26 cellular contexts compared by ENCODE assay signal in genomic region chr11:66006891-66007176, GRCh38. TPM values are rescaled to one million over a fixed set of nuclear protein-coding genes. Genes with fewer than 3 reads are reported as not detected.
DNase-seq lines count a peak whose midpoint lies in the region; ATAC-seq, FAIRE-seq and TF ChIP-seq lines count a peak whose summit lies in the region.
"Had no signal": no experiment of that assay in that cellular context is flagged by ENCODE, and none has a peak within 500 bp of the region (broad histone marks: within the 10 kb centered on the region; RNA-seq: fewer than 3 reads in every experiment).

No MANE protein-coding gene starts in this region.

- FAIRE-seq in K562 (lab: Jason Lieb, UNC) = no peak

- TF ChIP-seq CTCF in K562 (IDR thresholded peaks at IDR 0.05 in 2 of 3, conservative IDR thresholded peaks at IDR 0.05 in 1 of 3; ENCODE audit: insufficient read depth in 2 of 3, low read depth in 1 of 3, low read length in 3 of 3) (no peak), gastrocnemius medialis (IDR thresholded peaks at IDR 0.05 in 4 of 5, conservative IDR thresholded peaks at IDR 0.05 in 1 of 5) (no peak), heart left ventricle (IDR thresholded peaks at IDR 0.05) (no peak)

- H3K27ac ChIP-seq in KOPT-K1 (ENCODE audit: low read depth, low read length, poor library complexity, severe bottlenecking) (peak overlapping the region; percentile 58), K562 (ENCODE audit: extremely low read depth, low read depth, low read length) (no peak overlapping the region), gastrocnemius medialis (peak overlapping the region; percentile 5 to 97 (median 47)), heart left ventricle (no peak overlapping the region)
- H3K27ac ChIP-seq: GM23248, heart right ventricle had no signal

- ATAC-seq in K562 (no peak), gastrocnemius medialis (no peak), heart left ventricle (no peak), GM19467 (IDR thresholded peaks at IDR 0.05; ENCODE audit: unreplicated experiment) (no peak)
- ATAC-seq: activated CD4-positive, alpha-beta T cell treated with anti-CD3 and anti-CD28 coated beads for 36 hours; activated T-cell treated with anti-CD3 and anti-CD28 coated beads, Interleukin-2, amount 50 U/mL, for 4 hours; heart right ventricle had no signal

- peaks cover 23 to 32% of the 10 kb centered on the region in 2 experiments; a peak in 4 of 5 replicates for H3K4me1 ChIP-seq in K562 (replicated peaks in 1 of 2; ENCODE audit: control insufficient read depth in 2 of 2, insufficient read depth in 2 of 2, low read length in 2 of 2)
- peaks cover 15 to 34% of the 10 kb centered on the region in 2 donors for H3K4me1 ChIP-seq in gastrocnemius medialis
- peaks cover 0 to 19% (median 9%) of the 10 kb centered on the region in 12 donors for H3K4me1 ChIP-seq in heart left ventricle

- peak; percentile 5 for TF ChIP-seq POLR2A in GM19193 (IDR thresholded peaks at IDR 0.05; ENCODE audit: extremely low read depth, insufficient read depth, insufficient read length)
- 0 out of 2 replicates have a peak, but pooled peaks have one; percentile 27 for TF ChIP-seq POLR2A in K562 (conservative IDR thresholded peaks at IDR 0.05)
- no peak for TF ChIP-seq POLR2A in gastrocnemius medialis (IDR thresholded peaks at IDR 0.05)
- no peak for TF ChIP-seq POLR2A in heart left ventricle (IDR thresholded peaks at IDR 0.05)

- H3K4me3 ChIP-seq in K562 = no peak overlapping the region
- no peak overlapping the region for H3K4me3 ChIP-seq in gastrocnemius medialis
- no peak overlapping the region for H3K4me3 ChIP-seq in heart left ventricle
- H3K4me3 ChIP-seq: GM23248, heart right ventricle had no signal

- DNase-seq in K562 (ENCODE audit: extremely low read depth in 1 of 4, low spot score in 3 of 4) = no peak
- DNase-seq in gastrocnemius medialis = peak in 1 of 2 donors; percentile 51
- DNase-seq in heart left ventricle = no peak
- no peak for DNase-seq in NCI-H524 treated with DMSO at 0.1 percent for 48 hours (lab: John Stamatoyannopoulos, UW)
- DNase-seq: activated CD4-positive, alpha-beta T cell treated with anti-CD3 and anti-CD28 coated beads for 36 hours; activated naive CD4-positive, alpha-beta T cell; activated T-cell treated with anti-CD3 and anti-CD28 coated beads, Interleukin-2, amount 50 U/mL, for 4 hours; effector CD4-positive, alpha-beta T cell; GM23248; heart right ventricle; mesenchymal stem cell; NCI-H1092; NCI-H2029; NCI-H345; SHP77 treated with DMSO at 0.1 percent for 48 hours; stimulated activated CD4-positive, alpha-beta T cell treated with anti-CD3 and anti-CD28 coated beads, Interleukin-4, amount 100 ng/mL, for 4 hours; stimulated activated naive CD4-positive, alpha-beta T cell; T-helper 1 cell had no signal

- CTCF ChIA-PET in K562 (lab: Yijun Ruan, JAX; ENCODE audit: low intra/inter-chr PET ratio) = no interaction called here

- peak overlapping the region in 1 of 2 experiments; percentile 75; a peak in 2 of 4 replicates for H3K9ac ChIP-seq in K562 (ENCODE audit: insufficient read depth in 1 of 2, low read depth in 2 of 2, low read length in 2 of 2)
- H3K9ac ChIP-seq: GM23248 had no signal

- no peaks in the 10 kb centered on the region for H4K20me1 ChIP-seq in K562 (replicated peaks; ENCODE audit: control insufficient read depth, insufficient read depth, low read length)

- 58% methylated on average over 4 of the region's 4 CpGs for WGBS in K562 (ENCODE audit: insufficient coverage, low coverage, missing lambda C conversion rate)
- 78 to 81% (median 80%) methylated on average over 2 to 4 of the region's 4 CpGs for WGBS in heart left ventricle, 4 donors

- no peak overlapping the region for H2AFZ ChIP-seq in K562 (ENCODE audit: low read depth, low read length)
- H2AFZ ChIP-seq: GM23248 had no signal

- H3K9me3 ChIP-seq in KOPT-K1 (ENCODE audit: insufficient read depth, low read length, poor library complexity, severe bottlenecking) (no peaks in the 10 kb centered on the region), K562 (replicated peaks; ENCODE audit: control insufficient read depth, insufficient read depth, low read depth, low read length) (no peaks in the 10 kb centered on the region), gastrocnemius medialis (no peaks in the 10 kb centered on the region), heart left ventricle (no peaks in the 10 kb centered on the region)
- H3K9me3 ChIP-seq: heart right ventricle had no signal

- H3K9me1 ChIP-seq in K562 (ENCODE audit: control insufficient read depth, insufficient read depth, low read length) = no peaks in the 10 kb centered on the region

- intact Hi-C loops in K562 (cut with micrococcal nuclease) = no loop called here
- intact Hi-C loops in gastrocnemius medialis (cut with DNase I; ENCODE audit: low total_unique reads) = no loop called here
- intact Hi-C loops in heart left ventricle (cut with DNase I) = no loop called here

- H3K79me2 ChIP-seq in K562 (ENCODE audit: control insufficient read depth, insufficient read depth, low read length) = peaks cover 19% of the 10 kb centered on the region

- BruUV-seq in K562 (replicated peaks; lab: Mats Ljungman, UMichigan) = no TSS peak

- H3K36me3 ChIP-seq in KOPT-K1 (ENCODE audit: insufficient read depth, low read length) (peaks cover 36% of the 10 kb centered on the region), K562 (ENCODE audit: control insufficient read depth, insufficient read depth, low read length) (peaks cover 24% of the 10 kb centered on the region; the same call in 2 of the 3 replicates), gastrocnemius medialis (peaks cover 2 to 24% of the 10 kb centered on the region in 2 donors), heart left ventricle (peaks cover 0 to 27% (median 22%) of the 10 kb centered on the region in 9 donors)

- TF ChIP-seq RAD21 in K562 (CRISPR knock-in tag; conservative IDR thresholded peaks at IDR 0.05 in 1 of 2, IDR thresholded peaks at IDR 0.05 in 1 of 2) = no peak

- TF ChIP-seq EP300 in K562 (IDR thresholded peaks at IDR 0.05; ENCODE audit: low read length) = no peak

- POLR2A ChIA-PET in K562 (lab: Yijun Ruan, JAX) = interaction anchor here (0.6 to 3.3 kb wide), 8 partner anchors 8 to 149 kb away, joined by 3 to 13 read pairs (median 4); partner anchors contain the start of genes CATSPER1 and CFL1

- no peaks in the 10 kb centered on the region for H3K27me3 ChIP-seq in K562 (ENCODE audit: control insufficient read depth in 2 of 2, insufficient read depth in 2 of 2, low read length in 2 of 2)
- peaks cover 3 to 5% (median 4%) of the 10 kb centered on the region in 3 donors for H3K27me3 ChIP-seq in gastrocnemius medialis
- H3K27me3 ChIP-seq in heart left ventricle = peaks cover 0 to 11% (median 6%) of the 10 kb centered on the region in 9 donors

- in situ Hi-C loops in K562 (cut with MboI) (no loop called here), gastrocnemius medialis (cut with MboI; ENCODE audit: low sequenced_read_pairs in 4 of 4) (no loop called here)

- no peak overlapping the region for H3K4me2 ChIP-seq in K562 (ENCODE audit: insufficient read depth, low read length)

RNA-seq across cellular contexts. Expression of gene BANF1, which starts 4.5 kb away (rescaled TPM):
- total RNA-seq in K562 (2011; cell fraction: chromatin; rRNA removed; ENCODE audit: low replicate concordance) = 25.3 and 48.9 TPM in 2 replicates
- total RNA-seq in K562 (2011; cell fraction: nucleolus; rRNA removed) = 39.3 and 51.5 TPM in 2 replicates
- total RNA-seq in K562 (2011; cell fraction: nucleoplasm; rRNA removed) = 50.8 and 78.0 TPM in 2 replicates
- 108 and 137 TPM in 2 replicates for total RNA-seq in K562 (2014; rRNA removed)
- 123 and 126 TPM in 2 replicates for total RNA-seq in K562 (2014; rRNA removed; fragmentation: Illumina TruSeq; extraction: Trizol)
- total RNA-seq in K562 (2015; rRNA removed; fragmentation: Illumina TruSeq; extraction: Trizol) = 117 and 123 TPM in 2 replicates
- 285 and 295 TPM in 2 replicates for total RNA-seq in K562 (2021)
- 160 and 218 TPM in 2 replicates for polyA plus RNA-seq in K562 (2011; rRNA removed)
- polyA plus RNA-seq in K562 (2011; cell fraction: cytosol; rRNA removed) = 292 and 374 TPM in 2 replicates
- 107 and 151 TPM in 2 replicates for polyA plus RNA-seq in K562 (2011; cell fraction: nucleus; rRNA removed)
- 188 and 324 TPM in 2 replicates for polyA plus RNA-seq in K562 (2012)
- polyA plus RNA-seq in K562 (2014; fragmentation: Illumina TruSeq; extraction: Trizol) = 413 and 508 TPM in 2 replicates
- 100 to 1,000 TPM; 631 to 651 TPM for polyA plus RNA-seq in K562 (2014; fragmentation: Nextera tagmentation; extraction: Ambion mirVana)
- 226 and 263 TPM in 2 replicates for polyA plus RNA-seq in K562 (2014; rRNA removed)
- polyA minus RNA-seq in K562 (2011; rRNA and poly(A)+ RNA removed) = 92.4 and 96.0 TPM in 2 replicates
- 40.0 and 64.2 TPM in 2 replicates for polyA minus RNA-seq in K562 (2011; cell fraction: cytosol; rRNA and poly(A)+ RNA removed)
- 18.3 and 29.5 TPM in 2 replicates for polyA minus RNA-seq in K562 (2011; cell fraction: nucleus; rRNA and poly(A)+ RNA removed)
- total RNA-seq in gastrocnemius medialis = 100 to 1,000 TPM in 1 of 4 donors, 10 to 100 TPM in 3; 57.4 to 126 (median 72.1) TPM
- total RNA-seq in heart left ventricle = 100 to 1,000 TPM in 7 of 9 donors, 10 to 100 TPM in 2; 68.7 to 227 (median 187) TPM
- 100 to 1,000 TPM; 220 to 345 TPM for polyA plus RNA-seq in heart left ventricle

RNA-seq across cellular contexts. Expression of gene EIF1AD, which starts 4.9 kb away (rescaled TPM):
- 89.4 and 137 TPM in 2 replicates for total RNA-seq in K562 (2011; cell fraction: chromatin; rRNA removed; ENCODE audit: low replicate concordance)
- 61.6 and 76.4 TPM in 2 replicates for total RNA-seq in K562 (2011; cell fraction: nucleolus; rRNA removed)
- 76.9 and 106 TPM in 2 replicates for total RNA-seq in K562 (2011; cell fraction: nucleoplasm; rRNA removed)
- total RNA-seq in K562 (2014; rRNA removed) (58.7 and 63.5 TPM in 2 replicates), K562 (2014; rRNA removed; fragmentation: Illumina TruSeq; extraction: Trizol) (52.0 and 55.7 TPM in 2 replicates), K562 (2015; rRNA removed; fragmentation: Illumina TruSeq; extraction: Trizol) (54.6 and 57.2 TPM in 2 replicates), K562 (2021) (63.5 and 67.3 TPM in 2 replicates), gastrocnemius medialis (10 to 100 TPM; 29.3 to 39.8 (median 35.4) TPM), heart left ventricle (10 to 100 TPM; 13.0 to 25.2 (median 20.7) TPM)
- polyA plus RNA-seq in K562 (2011; rRNA removed) (58.7 TPM in 2 replicates), K562 (2014; fragmentation: Illumina TruSeq; extraction: Trizol) (66.5 and 68.6 TPM in 2 replicates), K562 (2014; fragmentation: Nextera tagmentation; extraction: Ambion mirVana) (10 to 100 TPM; 66.9 to 98.8 TPM), K562 (2014; rRNA removed) (50.1 and 50.9 TPM in 2 replicates), heart left ventricle (10 to 100 TPM; 12.9 to 44.0 TPM)
- 56.6 and 67.7 TPM in 2 replicates for polyA plus RNA-seq in K562 (2011; cell fraction: cytosol; rRNA removed)
- 46.7 and 60.3 TPM in 2 replicates for polyA plus RNA-seq in K562 (2011; cell fraction: nucleus; rRNA removed)
- 28.4 and 45.6 TPM in 2 replicates for polyA plus RNA-seq in K562 (2012)
- 99.4 and 103 TPM in 2 replicates for polyA minus RNA-seq in K562 (2011; rRNA and poly(A)+ RNA removed)
- 45.2 and 46.6 TPM in 2 replicates for polyA minus RNA-seq in K562 (2011; cell fraction: cytosol; rRNA and poly(A)+ RNA removed)
- 27.7 and 37.1 TPM in 2 replicates for polyA minus RNA-seq in K562 (2011; cell fraction: nucleus; rRNA and poly(A)+ RNA removed)

RNA-seq across cellular contexts. Expression of gene CST6, which starts 5.0 kb away (rescaled TPM):
- not detected in 2 replicates for total RNA-seq in K562 (2011; cell fraction: chromatin; rRNA removed; ENCODE audit: low replicate concordance)
- total RNA-seq in K562 (2011; cell fraction: nucleolus; rRNA removed) = not detected in 2 replicates
- not detected in 2 replicates for total RNA-seq in K562 (2011; cell fraction: nucleoplasm; rRNA removed)
- total RNA-seq in K562 (2014; rRNA removed) = not detected in 2 replicates
- total RNA-seq in K562 (2014; rRNA removed; fragmentation: Illumina TruSeq; extraction: Trizol) = not detected in 2 replicates
- not detected in 2 replicates for total RNA-seq in K562 (2015; rRNA removed; fragmentation: Illumina TruSeq; extraction: Trizol)
- not detected in 2 replicates for total RNA-seq in K562 (2021)
- polyA plus RNA-seq in K562 (2011; rRNA removed) = not detected in 2 replicates
- not detected in 2 replicates for polyA plus RNA-seq in K562 (2011; cell fraction: cytosol; rRNA removed)
- polyA plus RNA-seq in K562 (2011; cell fraction: nucleus; rRNA removed) = not detected in 2 replicates
- polyA plus RNA-seq in K562 (2012) = not detected in 2 replicates
- polyA plus RNA-seq in K562 (2014; fragmentation: Illumina TruSeq; extraction: Trizol) = not detected in 2 replicates
- polyA plus RNA-seq in K562 (2014; fragmentation: Nextera tagmentation; extraction: Ambion mirVana) = not detected
- polyA plus RNA-seq in K562 (2014; rRNA removed) = not detected in 2 replicates
- polyA minus RNA-seq in K562 (2011; rRNA and poly(A)+ RNA removed) = not detected in 2 replicates
- polyA minus RNA-seq in K562 (2011; cell fraction: cytosol; rRNA and poly(A)+ RNA removed) = not detected in 2 replicates
- not detected in 2 replicates for polyA minus RNA-seq in K562 (2011; cell fraction: nucleus; rRNA and poly(A)+ RNA removed)
- 1 to 10 TPM in 2 of 4 donors, under 1 TPM in 1, not detected in 1; 0.71 to 6.0 (median 3.1) TPM for total RNA-seq in gastrocnemius medialis
- total RNA-seq in heart left ventricle = 1 to 10 TPM in 3 of 9 donors, under 1 TPM in 1, not detected in 5; 0.87 to 8.3 (median 2.3) TPM
- 1 to 10 TPM in 1 of 2 donors, not detected in 1; 6.3 TPM for polyA plus RNA-seq in heart left ventricle
- total RNA-seq: activated CD4-positive, alpha-beta T cell treated with anti-CD3 and anti-CD28 coated beads for 36 hours; activated CD8-positive, alpha-beta memory T cell treated with anti-CD3 and anti-CD28 coated beads for 36 hours; HT1080; LHCN-M2; OCI-LY7; temporal lobe had no signal

RNA-seq across cellular contexts. Expression of gene CATSPER1, which starts 19.4 kb away (rescaled TPM):
- 0.60 and 2.4 TPM in 2 replicates for total RNA-seq in K562 (2011; cell fraction: chromatin; rRNA removed; ENCODE audit: low replicate concordance)
- total RNA-seq in K562 (2011; cell fraction: nucleolus; rRNA removed) = 0.39 and 3.2 TPM in 2 replicates
- 0.95 and 1.5 TPM in 2 replicates for total RNA-seq in K562 (2011; cell fraction: nucleoplasm; rRNA removed)
- total RNA-seq in K562 (2014; rRNA removed) (0.04 and 0.32 TPM in 2 replicates), K562 (2014; rRNA removed; fragmentation: Illumina TruSeq; extraction: Trizol) (0.13 and 0.47 TPM in 2 replicates), K562 (2015; rRNA removed; fragmentation: Illumina TruSeq; extraction: Trizol) (0.45 and 0.47 TPM in 2 replicates), K562 (2021) (0.56 and 1.1 TPM in 2 replicates), gastrocnemius medialis (not detected), heart left ventricle (under 1 TPM in 2 of 9 donors, not detected in 7; 0.35 to 0.91 TPM)
- polyA plus RNA-seq in K562 (2011; rRNA removed) (1.4 and 3.3 TPM in 2 replicates), K562 (2014; fragmentation: Illumina TruSeq; extraction: Trizol) (0.21 and 0.46 TPM in 2 replicates), K562 (2014; fragmentation: Nextera tagmentation; extraction: Ambion mirVana) (1 to 10 TPM in 1 of 2 experiments, under 1 TPM in 1; 0.76 to 1.5 TPM), K562 (2014; rRNA removed) (0.85 and 1.1 TPM in 2 replicates), heart left ventricle (under 1 TPM in 1 of 2 donors, not detected in 1; 0.12 TPM)
- 0.84 and 3.5 TPM in 2 replicates for polyA plus RNA-seq in K562 (2011; cell fraction: cytosol; rRNA removed)
- polyA plus RNA-seq in K562 (2011; cell fraction: nucleus; rRNA removed) = 0.46 and 1.6 TPM in 2 replicates
- polyA plus RNA-seq in K562 (2012) = 2.2 and 2.5 TPM in 2 replicates
- polyA minus RNA-seq in K562 (2011; rRNA and poly(A)+ RNA removed) = 0.09 and 0.81 TPM in 2 replicates
- 0.86 TPM in 1 of 2 replicates, not detected in the other for polyA minus RNA-seq in K562 (2011; cell fraction: cytosol; rRNA and poly(A)+ RNA removed)
- 0.40 and 0.44 TPM in 2 replicates for polyA minus RNA-seq in K562 (2011; cell fraction: nucleus; rRNA and poly(A)+ RNA removed)
- total RNA-seq: activated CD4-positive, alpha-beta T cell treated with anti-CD3 and anti-CD28 coated beads for 36 hours; activated CD8-positive, alpha-beta memory T cell treated with anti-CD3 and anti-CD28 coated beads for 36 hours; activated T-cell treated with anti-CD3 and anti-CD28 coated beads, Interleukin-2, amount 50 U/mL, for 4 hours; GM23248; OCI-LY7; temporal lobe had no signal

RNA-seq across cellular contexts. Expression of gene GAL3ST3, which starts 42.1 kb away (rescaled TPM):
- not detected in 2 replicates for total RNA-seq in K562 (2011; cell fraction: chromatin; rRNA removed; ENCODE audit: low replicate concordance)
- total RNA-seq in K562 (2011; cell fraction: nucleolus; rRNA removed) = not detected in 2 replicates
- not detected in 2 replicates for total RNA-seq in K562 (2011; cell fraction: nucleoplasm; rRNA removed)
- total RNA-seq in K562 (2014; rRNA removed) (not detected in 2 replicates), K562 (2014; rRNA removed; fragmentation: Illumina TruSeq; extraction: Trizol) (not detected in 2 replicates), K562 (2015; rRNA removed; fragmentation: Illumina TruSeq; extraction: Trizol) (not detected in 2 replicates), K562 (2021) (not detected in 2 replicates), gastrocnemius medialis (under 1 TPM in 1 of 4 donors, not detected in 3; 0.12 TPM), heart left ventricle (1 to 10 TPM in 8 of 9 donors, under 1 TPM in 1; 0.96 to 4.9 (median 2.4) TPM)
- polyA plus RNA-seq in K562 (2011; rRNA removed) (not detected in 2 replicates), K562 (2014; fragmentation: Illumina TruSeq; extraction: Trizol) (not detected in 2 replicates), K562 (2014; fragmentation: Nextera tagmentation; extraction: Ambion mirVana) (not detected), K562 (2014; rRNA removed) (not detected in 2 replicates), heart left ventricle (1 to 10 TPM in 1 of 2 donors, under 1 TPM in 1; 0.08 to 1.1 TPM)
- not detected in 2 replicates for polyA plus RNA-seq in K562 (2011; cell fraction: cytosol; rRNA removed)
- not detected in 2 replicates for polyA plus RNA-seq in K562 (2011; cell fraction: nucleus; rRNA removed)
- polyA plus RNA-seq in K562 (2012) = not detected in 2 replicates
- polyA minus RNA-seq in K562 (2011; rRNA and poly(A)+ RNA removed) = not detected in 2 replicates
- not detected in 2 replicates for polyA minus RNA-seq in K562 (2011; cell fraction: cytosol; rRNA and poly(A)+ RNA removed)
- not detected in 2 replicates for polyA minus RNA-seq in K562 (2011; cell fraction: nucleus; rRNA and poly(A)+ RNA removed)
- total RNA-seq: activated T-cell treated with anti-CD3 and anti-CD28 coated beads, Interleukin-2, amount 50 U/mL, for 4 hours; GM23248; HT1080; LHCN-M2; OCI-LY7 had no signal
- polyA plus RNA-seq: GM23248 had no signal

Comparison
In these comparisons a context has a peak if more than half of its experiments do, and no peak if none do; other contexts are left out.
1. POLR2A ChIP-seq: peak in GM19193 (single experiment) and K562 (single experiment); none in gastrocnemius medialis (0 of 2) and heart left ventricle (0 of 2).
2. H3K27ac ChIP-seq: peak in KOPT-K1 (single experiment) and gastrocnemius medialis (4 of 4); none in K562 (single experiment) and heart left ventricle (0 of 12).